ENCODE assay signal across 16 cellular contexts in the genomic region with DNA sequence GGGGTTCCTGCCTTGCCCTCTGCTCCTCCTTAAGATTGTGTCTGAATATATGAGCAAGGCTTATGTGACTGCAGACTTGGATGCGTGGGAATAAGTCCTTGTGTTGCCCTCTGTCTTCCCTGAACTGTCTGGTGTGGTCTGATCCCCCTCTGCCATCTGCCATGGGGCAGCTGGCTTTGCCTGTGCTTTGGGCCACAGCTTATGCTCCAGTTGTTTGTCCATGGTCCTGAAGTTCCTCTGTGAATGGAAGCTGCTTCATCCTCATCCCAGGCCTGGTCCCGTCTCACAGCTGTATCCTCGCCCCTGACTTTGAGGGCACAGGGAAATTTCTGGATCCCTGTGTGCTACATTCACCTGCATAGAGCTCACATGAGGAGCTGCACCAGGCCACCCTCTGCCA. TPM values are rescaled to one million over a fixed set of nuclear protein-coding genes. Genes with fewer than 3 reads are reported as not detected.
DNase-seq lines count a peak whose midpoint lies in the region; ATAC-seq and TF ChIP-seq lines count a peak whose summit lies in the region.
"Had no signal": no experiment of that assay in that cellular context is flagged by ENCODE, and none has a peak within 500 bp of the region (broad histone marks: within the 10 kb centered on the region; RNA-seq: fewer than 3 reads in every experiment).

No MANE protein-coding gene starts in this region.

- no peak for TF ChIP-seq RAD21 in SK-N-SH (IDR thresholded peaks at IDR 0.05; ENCODE audit: low read length)
- TF ChIP-seq RAD21 in liver (IDR thresholded peaks at IDR 0.05), result no peak

- TF ChIP-seq EP300 in SK-N-SH (IDR thresholded peaks at IDR 0.05; ENCODE audit: borderline replicate concordance in 1 of 2, low read depth in 1 of 2, low read length in 1 of 2), result no peak

- H3K9me3 ChIP-seq in SK-N-SH (no peaks in the 10 kb centered on the region), liver (ENCODE audit: control insufficient read depth in 4 of 4, low read length in 3 of 4) (no peaks in the 10 kb centered on the region)
- H3K9me3 ChIP-seq: SJCRH30, suprapubic skin had no signal

- H3F3A ChIP-seq in SK-N-SH (replicated peaks; ENCODE audit: insufficient read depth), result peaks cover 11% of the 10 kb centered on the region

- H3K27ac ChIP-seq in SK-N-SH (ENCODE audit: low read depth in 2 of 2, low read length in 1 of 2) (no peak overlapping the region), liver (ENCODE audit: low read depth in 1 of 2, low read length in 2 of 2) (no peak overlapping the region)
- H3K27ac ChIP-seq: coronary artery, SJCRH30, suprapubic skin, VCaP had no signal

- ATAC-seq in SK-N-SH treated with all-trans-retinoic acid at 6 μM for 48 hours (no peak), HG03565 (IDR thresholded peaks at IDR 0.05; ENCODE audit: unreplicated experiment) (no peak)

- H3K4me1 ChIP-seq in SK-N-SH (ENCODE audit: control insufficient read depth in 1 of 2, insufficient read depth in 2 of 2, low read depth in 1 of 2, low read length in 1 of 2) (peaks cover 0 to 7% of the 10 kb centered on the region in 2 experiments; a peak in 2 of 4 replicates), liver (ENCODE audit: control insufficient read depth in 4 of 4, insufficient read depth in 4 of 4, low read length in 3 of 4) (peaks cover 0 to 6% (median 0%) of the 10 kb centered on the region in 4 donors)
- H3K4me1 ChIP-seq: SJCRH30, suprapubic skin had no signal

- 88% methylated on average over 1 of the region's 3 CpGs for WGBS in SK-N-SH (ENCODE audit: low lambda C conversion rate)
- 96% methylated on average over 3 of the region's 3 CpGs for WGBS in liver

- H4K20me1 ChIP-seq in SK-N-SH (ENCODE audit: insufficient read depth), result no peaks in the 10 kb centered on the region

- CTCF ChIA-PET in SK-N-SH (lab: Yijun Ruan, JAX), result no interaction called here

- DNase-seq in SK-N-SH (no peak), NCI-H524 (lab: John Stamatoyannopoulos, UW) (peak; percentile 66 to 88), choroid plexus epithelial cell (ENCODE audit: low read depth) (peak; percentile 53), DMS79 treated with DMSO at 0.1 percent for 48 hours (lab: John Stamatoyannopoulos, UW) (no peak)
- DNase-seq in activated CD4-positive, alpha-beta T cell treated with anti-CD3 and anti-CD28 coated beads for 1 hour, result no peak
- DNase-seq: activated CD8-positive, alpha-beta memory T cell treated with anti-CD3 and anti-CD28 coated beads, Interleukin-2, amount 50 U/mL, for 48 hours; NCI-H2081; stimulated activated CD4-positive, alpha-beta T cell treated with anti-CD3 and anti-CD28 coated beads, Interleukin-12 subunit alpha, Interleukin-12 subunit beta, amount 100 ng/mL, for 4 hours had no signal

- H3K9me2 ChIP-seq in SK-N-SH, result no peaks in the 10 kb centered on the region

- POLR2A ChIA-PET in SK-N-SH (lab: Yijun Ruan, JAX), result no interaction called here

- H3K4me2 ChIP-seq in SK-N-SH, result no peak overlapping the region

- no peak for TF ChIP-seq CTCF in SK-N-SH (IDR thresholded peaks at IDR 0.05)
- TF ChIP-seq CTCF in choroid plexus epithelial cell (conservative IDR thresholded peaks at IDR 0.05; ENCODE audit: low read depth, low read length), result no peak
- TF ChIP-seq CTCF in liver (IDR thresholded peaks at IDR 0.05; ENCODE audit: low read depth, low read length, missing input control), result no peak

- H3K27me3 ChIP-seq in SK-N-SH (ENCODE audit: insufficient read depth) (no peaks in the 10 kb centered on the region), liver (ENCODE audit: control insufficient read depth in 4 of 4, insufficient read depth in 4 of 4, low read length in 3 of 4) (no peaks in the 10 kb centered on the region)
- H3K27me3 ChIP-seq: SJCRH30, suprapubic skin had no signal

- H3K9ac ChIP-seq in SK-N-SH, result no peak overlapping the region
- no peak overlapping the region for H3K9ac ChIP-seq in liver (ENCODE audit: low read depth in 1 of 2, low read length in 2 of 2)

- H2AFZ ChIP-seq in SK-N-SH (ENCODE audit: low read depth), result no peak overlapping the region

- H3K4me3 ChIP-seq in SK-N-SH (ENCODE audit: low read depth in 2 of 2, low read length in 1 of 2) (no peak overlapping the region), choroid plexus epithelial cell (ENCODE audit: low read depth, low read length) (no peak overlapping the region), liver (ENCODE audit: low read depth in 1 of 3, low read length in 3 of 3) (no peak overlapping the region)
- H3K4me3 ChIP-seq: coronary artery, SJCRH30, suprapubic skin had no signal

- no peaks in the 10 kb centered on the region for H3K79me2 ChIP-seq in SK-N-SH (ENCODE audit: insufficient read depth)

- H3K36me3 ChIP-seq in SK-N-SH (replicated peaks in 1 of 2; ENCODE audit: control insufficient read depth in 1 of 2, insufficient read depth in 2 of 2, low read length in 1 of 2), result no peaks in the 10 kb centered on the region
- H3K36me3 ChIP-seq in liver (ENCODE audit: control insufficient read depth in 4 of 4, insufficient read depth in 3 of 4, low read depth in 1 of 4, low read length in 3 of 4), result no peaks in the 10 kb centered on the region
- H3K36me3 ChIP-seq: SJCRH30, suprapubic skin had no signal

TF ChIP-seq in SK-N-SH, 30 proteins besides CTCF, POLR2A, EP300 and RAD21 (continues in another document):
- no peak for TF ChIP-seq FOXJ3 (CRISPR knock-in tag; IDR thresholded peaks at IDR 0.05)

TF ChIP-seq in SK-N-SH treated with all-trans-retinoic acid at 6 μM for 48 hours, 23 proteins besides CTCF, POLR2A, EP300 and RAD21 (continues in another document):
- TF ChIP-seq POU6F1 (CRISPR knock-in tag; IDR thresholded peaks at IDR 0.05; ENCODE audit: borderline replicate concordance, low read depth), result no peak
- TF ChIP-seq PPARA (CRISPR knock-in tag; IDR thresholded peaks at IDR 0.05; ENCODE audit: borderline replicate concordance), result no peak
- TF ChIP-seq ZNF8 (CRISPR knock-in tag; IDR thresholded peaks at IDR 0.05), result no peak
- TF ChIP-seq CREB5 (CRISPR knock-in tag; IDR thresholded peaks at IDR 0.05; ENCODE audit: low read depth), result no peak
- no peak for TF ChIP-seq ARNTL (CRISPR knock-in tag; IDR thresholded peaks at IDR 0.05; ENCODE audit: borderline replicate concordance, low read depth)
- TF ChIP-seq ZNF70 (CRISPR knock-in tag; IDR thresholded peaks at IDR 0.05), result no peak

TF ChIP-seq in liver, 16 proteins besides CTCF, POLR2A, EP300 and RAD21:
- TF ChIP-seq, protein P1, sequence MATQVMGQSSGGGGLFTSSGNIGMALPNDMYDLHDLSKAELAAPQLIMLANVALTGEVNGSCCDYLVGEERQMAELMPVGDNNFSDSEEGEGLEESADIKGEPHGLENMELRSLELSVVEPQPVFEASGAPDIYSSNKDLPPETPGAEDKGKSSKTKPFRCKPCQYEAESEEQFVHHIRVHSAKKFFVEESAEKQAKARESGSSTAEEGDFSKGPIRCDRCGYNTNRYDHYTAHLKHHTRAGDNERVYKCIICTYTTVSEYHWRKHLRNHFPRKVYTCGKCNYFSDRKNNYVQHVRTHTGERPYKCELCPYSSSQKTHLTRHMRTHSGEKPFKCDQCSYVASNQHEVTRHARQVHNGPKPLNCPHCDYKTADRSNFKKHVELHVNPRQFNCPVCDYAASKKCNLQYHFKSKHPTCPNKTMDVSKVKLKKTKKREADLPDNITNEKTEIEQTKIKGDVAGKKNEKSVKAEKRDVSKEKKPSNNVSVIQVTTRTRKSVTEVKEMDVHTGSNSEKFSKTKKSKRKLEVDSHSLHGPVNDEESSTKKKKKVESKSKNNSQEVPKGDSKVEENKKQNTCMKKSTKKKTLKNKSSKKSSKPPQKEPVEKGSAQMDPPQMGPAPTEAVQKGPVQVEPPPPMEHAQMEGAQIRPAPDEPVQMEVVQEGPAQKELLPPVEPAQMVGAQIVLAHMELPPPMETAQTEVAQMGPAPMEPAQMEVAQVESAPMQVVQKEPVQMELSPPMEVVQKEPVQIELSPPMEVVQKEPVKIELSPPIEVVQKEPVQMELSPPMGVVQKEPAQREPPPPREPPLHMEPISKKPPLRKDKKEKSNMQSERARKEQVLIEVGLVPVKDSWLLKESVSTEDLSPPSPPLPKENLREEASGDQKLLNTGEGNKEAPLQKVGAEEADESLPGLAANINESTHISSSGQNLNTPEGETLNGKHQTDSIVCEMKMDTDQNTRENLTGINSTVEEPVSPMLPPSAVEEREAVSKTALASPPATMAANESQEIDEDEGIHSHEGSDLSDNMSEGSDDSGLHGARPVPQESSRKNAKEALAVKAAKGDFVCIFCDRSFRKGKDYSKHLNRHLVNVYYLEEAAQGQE (IDR thresholded peaks at IDR 0.05), result peak; percentile 97
- TF ChIP-seq, protein P2, sequence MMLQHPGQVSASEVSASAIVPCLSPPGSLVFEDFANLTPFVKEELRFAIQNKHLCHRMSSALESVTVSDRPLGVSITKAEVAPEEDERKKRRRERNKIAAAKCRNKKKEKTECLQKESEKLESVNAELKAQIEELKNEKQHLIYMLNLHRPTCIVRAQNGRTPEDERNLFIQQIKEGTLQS (IDR thresholded peaks at IDR 0.05), result no peak

RNA-seq across cellular contexts. Expression of gene IL31RA, which starts 14.7 kb away (rescaled TPM):
- 0.20 and 0.24 TPM in 2 replicates for polyA plus RNA-seq in SK-N-SH (2012; rRNA removed)
- polyA plus RNA-seq in SK-N-SH (2012; cell fraction: cytosol; rRNA removed), result 0.23 and 0.33 TPM in 2 replicates
- 0.18 and 0.20 TPM in 2 replicates for polyA plus RNA-seq in SK-N-SH (2012; cell fraction: nucleus; rRNA removed)
- total RNA-seq in liver, result not detected
- polyA plus RNA-seq in liver, result not detected
- total RNA-seq: H1 had no signal
- polyA plus RNA-seq: H1 had no signal

Comparison
In these comparisons a context has a peak if more than half of its experiments do, and no peak if none do; other contexts are left out.
1. DNase-seq: peak in NCI-H524 (2 of 2) and choroid plexus epithelial cell (single experiment); none in SK-N-SH (single experiment), DMS79 treated with DMSO at 0.1 percent for 48 hours (single experiment) and activated CD4-positive, alpha-beta T cell treated with anti-CD3 and anti-CD28 coated beads for 1 hour (single experiment).